2 cellular contexts compared by ENCODE assay signal in genomic region chr16:13205352-13205751, GRCh38.
TF ChIP-seq lines count a peak whose summit lies in the region.

No MANE protein-coding gene starts in this region.

TF ChIP-seq in K562, 482 proteins besides CTCF, POLR2A, EP300 and RAD21 (continued from another document):
- TF ChIP-seq ARID4B (CRISPR knock-in tag; IDR thresholded peaks at IDR 0.05) (no peak), ZNF57 (CRISPR knock-in tag; IDR thresholded peaks at IDR 0.05) (no peak), RBM25 (IDR thresholded peaks at IDR 0.05; ENCODE audit: low read depth, low read length, severe bottlenecking) (peak; percentile 63), FOXP1 (CRISPR knock-in tag; IDR thresholded peaks at IDR 0.05) (no peak), MBD2 (IDR thresholded peaks at IDR 0.05; ENCODE audit: borderline replicate concordance, low read depth) (no peak), LCOR (CRISPR knock-in tag; IDR thresholded peaks at IDR 0.05) (no peak)

TF ChIP-seq in SK-N-SH treated with all-trans-retinoic acid at 6 μM for 48 hours, 23 proteins besides CTCF, POLR2A, EP300 and RAD21 (continued from another document):
- TF ChIP-seq POU6F1 (CRISPR knock-in tag; IDR thresholded peaks at IDR 0.05; ENCODE audit: borderline replicate concordance, low read depth): no peak
- TF ChIP-seq CSDC2 (CRISPR knock-in tag; IDR thresholded peaks at IDR 0.05): no peak
- no peak for TF ChIP-seq CREB5 (CRISPR knock-in tag; IDR thresholded peaks at IDR 0.05; ENCODE audit: low read depth)
- no peak for TF ChIP-seq ZNF70 (CRISPR knock-in tag; IDR thresholded peaks at IDR 0.05)
- no peak for TF ChIP-seq PPARA (CRISPR knock-in tag; IDR thresholded peaks at IDR 0.05; ENCODE audit: borderline replicate concordance)
- no peak for TF ChIP-seq TCF4 (CRISPR knock-in tag; IDR thresholded peaks at IDR 0.05; ENCODE audit: borderline replicate concordance)
- no peak for TF ChIP-seq ARNTL (CRISPR knock-in tag; IDR thresholded peaks at IDR 0.05; ENCODE audit: borderline replicate concordance, low read depth)
- no peak for TF ChIP-seq ZNF565 (CRISPR knock-in tag; conservative IDR thresholded peaks at IDR 0.05; ENCODE audit: low read depth)
- TF ChIP-seq TSHZ2 (CRISPR knock-in tag; IDR thresholded peaks at IDR 0.05): no peak
- no peak for TF ChIP-seq SNAI2 (CRISPR knock-in tag; IDR thresholded peaks at IDR 0.05)
- TF ChIP-seq TOX (CRISPR knock-in tag; IDR thresholded peaks at IDR 0.05; ENCODE audit: borderline replicate concordance): no peak
- TF ChIP-seq ESRRG (CRISPR knock-in tag; IDR thresholded peaks at IDR 0.05): no peak
